ENCODE assay signal across 10 cellular contexts in the genomic region with DNA sequence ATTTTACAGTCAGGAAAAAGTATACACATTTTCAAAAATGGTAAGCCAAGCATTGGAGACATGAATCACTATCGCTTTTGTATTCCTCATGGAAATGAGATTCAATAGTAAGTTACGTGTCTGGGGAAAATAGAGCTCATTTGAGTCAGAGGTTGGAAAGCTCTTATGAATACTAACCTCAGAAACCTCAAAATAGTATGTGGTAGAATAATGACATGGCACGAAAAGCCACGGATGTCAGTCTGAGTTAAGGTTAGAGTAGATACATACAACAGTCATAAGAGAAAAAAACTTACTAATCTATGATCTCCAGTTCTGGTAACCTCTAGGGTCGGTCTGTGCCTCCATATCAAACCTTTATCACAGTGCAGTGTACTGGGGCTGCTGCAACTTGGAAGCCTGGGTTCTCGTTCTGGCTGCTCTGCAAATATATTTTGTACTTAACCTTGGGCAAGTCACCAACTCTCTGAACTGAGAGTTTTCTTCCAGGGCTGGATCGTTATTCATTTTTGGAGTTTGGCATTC. TPM values are rescaled to one million over a fixed set of nuclear protein-coding genes. Genes with fewer than 3 reads are reported as not detected.
DNase-seq lines count a peak whose midpoint lies in the region; ATAC-seq, FAIRE-seq and TF ChIP-seq lines count a peak whose summit lies in the region.
"Had no signal": no experiment of that assay in that cellular context is flagged by ENCODE, and none has a peak within 500 bp of the region (broad histone marks: within the 10 kb centered on the region; RNA-seq: fewer than 3 reads in every experiment).

No MANE protein-coding gene starts in this region.

- no peaks in the 10 kb centered on the region for H3K9me3 Mint-ChIP-seq in activated CD4-positive, alpha-beta T cell treated with anti-CD3 and anti-CD28 coated beads, Interleukin-2, amount 10 ng/mL, durations not matched to agents 24 days and 14 days
- H3K9me3 Mint-ChIP-seq in stimulated activated naive CD8-positive, alpha-beta T cell treated with anti-CD3 and anti-CD28 coated beads, Interleukin-15, amount 100 ng/mL, for 72 hours = no peaks in the 10 kb centered on the region
- no peaks in the 10 kb centered on the region for H3K9me3 Mint-ChIP-seq in CD4-positive, alpha-beta T cell
- H3K9me3 Mint-ChIP-seq: activated B cell treated with CpG ODN at 0.5 μM for 24 hours; CD4-positive, CD25-positive, alpha-beta regulatory T cell had no signal

- CTCF ChIA-PET in CD4-positive, alpha-beta T cell (lab: Charles Lee) = no interaction called here
- CTCF ChIA-PET in HEK293T (lab: Yijun Ruan, JAX) = no interaction called here

- peaks cover 26% of the 10 kb centered on the region for H3K27me3 ChIP-seq in CD4-positive, alpha-beta T cell (ENCODE audit: control insufficient read depth, insufficient read depth, low read length)

- H3K27ac ChIP-seq in CD4-positive, alpha-beta T cell (ENCODE audit: low read depth, low read length) = no peak overlapping the region

- H3K36me3 Mint-ChIP-seq in activated CD4-positive, alpha-beta T cell treated with anti-CD3 and anti-CD28 coated beads, Interleukin-2, amount 10 ng/mL, durations not matched to agents 24 days and 14 days (ENCODE audit: low read depth) = no peaks in the 10 kb centered on the region
- no peaks in the 10 kb centered on the region for H3K36me3 Mint-ChIP-seq in CD4-positive, alpha-beta T cell (ENCODE audit: low read depth)
- H3K36me3 Mint-ChIP-seq: CD4-positive, CD25-positive, alpha-beta regulatory T cell had no signal

- no peak for TF ChIP-seq CTCF in CD4-positive, alpha-beta T cell (IDR thresholded peaks at IDR 0.05)

- H3K9me3 ChIP-seq in CD4-positive, alpha-beta T cell (ENCODE audit: control insufficient read depth, low read length) = no peaks in the 10 kb centered on the region

- peak; percentile 92 for FAIRE-seq in RCC 7860 (lab: Jason Lieb, UNC)

- no peak overlapping the region for H3K27ac Mint-ChIP-seq in activated CD4-positive, alpha-beta T cell treated with anti-CD3 and anti-CD28 coated beads, Interleukin-2, amount 10 ng/mL, durations not matched to agents 24 days and 14 days
- H3K27ac Mint-ChIP-seq in stimulated activated naive CD8-positive, alpha-beta T cell treated with anti-CD3 and anti-CD28 coated beads, Interleukin-15, amount 100 ng/mL, for 72 hours = peak overlapping the region in 1 of 2 donors; percentile 42
- no peak overlapping the region for H3K27ac Mint-ChIP-seq in CD4-positive, alpha-beta T cell
- H3K27ac Mint-ChIP-seq: activated B cell treated with CpG ODN at 0.5 μM for 24 hours had no signal

- peak; percentile 100 for ATAC-seq in stimulated activated naive CD8-positive, alpha-beta T cell treated with anti-CD3 and anti-CD28 coated beads, Interleukin-15, amount 100 ng/mL, for 72 hours
- ATAC-seq in CD4-positive, alpha-beta T cell (ENCODE audit: poor library complexity) = no peak

- DNase-seq in activated CD4-positive, alpha-beta T cell treated with anti-CD3 and anti-CD28 coated beads, Interleukin-2, amount 10 ng/mL, durations not matched to agents 24 days and 14 days = peak; percentile 56
- no peak for DNase-seq in activated CD4-positive, alpha-beta T cell treated with anti-CD3 and anti-CD28 coated beads, Interleukin-2, amount 50 U/mL, for 4 hours
- DNase-seq in RCC 7860 (ENCODE audit: low spot score) = peak; percentile 81
- peak; percentile 77 for DNase-seq in fibroblast of gingiva (ENCODE audit: low read depth)
- peak; percentile 19 to 28 for DNase-seq in stimulated activated naive CD8-positive, alpha-beta T cell treated with anti-CD3 and anti-CD28 coated beads, Interleukin-15, amount 100 ng/mL, for 72 hours
- DNase-seq in CD4-positive, alpha-beta T cell = no peak
- no peak for DNase-seq in NCI-H2196 treated with DMSO at 0.1 percent for 48 hours (lab: John Stamatoyannopoulos, UW; ENCODE audit: unreplicated experiment)
- DNase-seq in HEK293T (ENCODE audit: extremely low spot score) = no peak
- DNase-seq: activated B cell treated with CpG ODN at 0.5 μM for 24 hours had no signal

- POLR2A ChIA-PET in CD4-positive, alpha-beta T cell (lab: Charles Lee) = no interaction called here
- POLR2A ChIA-PET in HEK293T (lab: Yijun Ruan, JAX) = no interaction called here

- H3K4me3 Mint-ChIP-seq in activated CD4-positive, alpha-beta T cell treated with anti-CD3 and anti-CD28 coated beads, Interleukin-2, amount 10 ng/mL, durations not matched to agents 24 days and 14 days = no peak overlapping the region
- no peak overlapping the region for H3K4me3 Mint-ChIP-seq in stimulated activated naive CD8-positive, alpha-beta T cell treated with anti-CD3 and anti-CD28 coated beads, Interleukin-15, amount 100 ng/mL, for 72 hours
- no peak overlapping the region for H3K4me3 Mint-ChIP-seq in CD4-positive, alpha-beta T cell
- H3K4me3 Mint-ChIP-seq: activated B cell treated with CpG ODN at 0.5 μM for 24 hours; CD4-positive, CD25-positive, alpha-beta regulatory T cell had no signal

- H3K4me1 Mint-ChIP-seq in activated CD4-positive, alpha-beta T cell treated with anti-CD3 and anti-CD28 coated beads, Interleukin-2, amount 10 ng/mL, durations not matched to agents 24 days and 14 days = peaks cover 8% of the 10 kb centered on the region
- peaks cover 16% of the 10 kb centered on the region for H3K4me1 Mint-ChIP-seq in stimulated activated naive CD8-positive, alpha-beta T cell treated with anti-CD3 and anti-CD28 coated beads, Interleukin-15, amount 100 ng/mL, for 72 hours
- H3K4me1 Mint-ChIP-seq in CD4-positive, alpha-beta T cell (ENCODE audit: low read depth) = no peaks in the 10 kb centered on the region
- H3K4me1 Mint-ChIP-seq: activated B cell treated with CpG ODN at 0.5 μM for 24 hours had no signal

- intact Hi-C loops in activated CD4-positive, alpha-beta T cell treated with anti-CD3 and anti-CD28 coated beads, Interleukin-2, amount 10 ng/mL, durations not matched to agents 24 days and 14 days (cut with micrococcal nuclease) = loop anchor here (1.0 to 10.0 kb wide), 2 partner anchors 95 to 676 kb away; a partner anchor contains a TSS
- intact Hi-C loops in CD4-positive, alpha-beta T cell (cut with DNase I, micrococcal nuclease) = loop anchor here in 1 of 2 experiments (1.0 kb wide), 1 partner anchor 169 kb away; no protein-coding TSS in a partner anchor

- H3K27me3 Mint-ChIP-seq in activated CD4-positive, alpha-beta T cell treated with anti-CD3 and anti-CD28 coated beads, Interleukin-2, amount 10 ng/mL, durations not matched to agents 24 days and 14 days = peaks cover 53% of the 10 kb centered on the region
- peaks cover 65% of the 10 kb centered on the region for H3K27me3 Mint-ChIP-seq in stimulated activated naive CD8-positive, alpha-beta T cell treated with anti-CD3 and anti-CD28 coated beads, Interleukin-15, amount 100 ng/mL, for 72 hours
- peaks cover 41% of the 10 kb centered on the region for H3K27me3 Mint-ChIP-seq in CD4-positive, alpha-beta T cell

TF ChIP-seq in HEK293T, 16 proteins besides CTCF, POLR2A, EP300 and RAD21:
- TF ChIP-seq HDGF (IDR thresholded peaks at IDR 0.05; ENCODE audit: borderline replicate concordance) (no peak), FOXA1 (IDR thresholded peaks at IDR 0.05) (no peak), L3MBTL2 (conservative IDR thresholded peaks at IDR 0.05) (no peak), SUZ12 (IDR thresholded peaks at IDR 0.05) (no peak), LEF1 (IDR thresholded peaks at IDR 0.05; ENCODE audit: borderline replicate concordance) (no peak), SP1 (IDR thresholded peaks at IDR 0.05) (no peak), CTBP1 (IDR thresholded peaks at IDR 0.05; ENCODE audit: borderline replicate concordance) (no peak), ELF4 (IDR thresholded peaks at IDR 0.05) (no peak), ARNT (IDR thresholded peaks at IDR 0.05) (no peak), BHLHE40 (IDR thresholded peaks at IDR 0.05; ENCODE audit: borderline replicate concordance) (no peak), ZNF384 (IDR thresholded peaks at IDR 0.05) (no peak)

RNA-seq across cellular contexts. Expression of a gene that starts 31.7 kb away (rescaled TPM):
- total RNA-seq in activated CD4-positive, alpha-beta T cell treated with anti-CD3 and anti-CD28 coated beads, Interleukin-2, amount 10 ng/mL, durations not matched to agents 24 days and 14 days = 0.02 and 0.09 TPM in 2 replicates
- total RNA-seq in CD4-positive, alpha-beta T cell = under 1 TPM; 0.03 to 0.06 TPM

Comparison
In these comparisons a context has a peak if more than half of its experiments do, and no peak if none do; other contexts are left out.
1. DNase-seq: peak in activated CD4-positive, alpha-beta T cell treated with anti-CD3 and anti-CD28 coated beads, Interleukin-2, amount 10 ng/mL, durations not matched to agents 24 days and 14 days (single experiment), RCC 7860 (single experiment), fibroblast of gingiva (single experiment) and stimulated activated naive CD8-positive, alpha-beta T cell treated with anti-CD3 and anti-CD28 coated beads, Interleukin-15, amount 100 ng/mL, for 72 hours (2 of 2); none in activated CD4-positive, alpha-beta T cell treated with anti-CD3 and anti-CD28 coated beads, Interleukin-2, amount 50 U/mL, for 4 hours (0 of 2), CD4-positive, alpha-beta T cell (0 of 10), NCI-H2196 treated with DMSO at 0.1 percent for 48 hours (single experiment) and HEK293T (single experiment).